1 cellular context compared by ENCODE assay signal in the genomic region with DNA sequence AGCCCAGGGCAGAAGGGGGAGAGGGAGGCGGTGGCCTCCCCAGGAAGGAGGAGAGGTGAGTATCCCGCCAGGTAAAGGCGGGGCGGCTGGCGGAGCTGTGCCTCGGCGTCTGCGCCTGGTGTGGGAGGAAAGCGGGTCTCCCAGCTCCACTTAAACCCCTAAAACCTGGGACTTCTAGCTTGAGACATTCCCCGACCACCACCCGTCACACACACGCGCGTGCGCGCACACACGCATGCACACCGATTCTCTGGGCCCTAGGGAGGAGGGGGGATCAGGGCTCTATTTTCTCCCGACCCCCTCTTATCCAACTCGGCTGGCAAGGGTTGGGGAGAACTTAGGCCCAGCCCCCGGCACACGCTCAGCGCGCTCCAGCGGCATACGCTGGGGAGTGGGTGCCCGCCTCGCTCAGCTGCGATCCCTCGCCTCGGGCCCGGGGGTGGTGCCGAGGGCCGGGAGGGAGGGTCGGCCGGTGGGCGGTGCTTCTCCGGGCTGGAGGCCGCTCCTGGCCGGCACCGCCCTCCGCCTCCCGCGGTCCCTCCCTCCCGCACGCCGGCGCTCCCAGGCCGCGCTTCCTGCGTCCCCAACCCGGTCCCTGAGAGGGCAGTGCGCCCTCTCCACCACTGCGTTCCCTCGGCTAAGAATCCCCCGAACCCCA.
TF ChIP-seq lines count a peak whose summit lies in the region.

A gene with protein sequence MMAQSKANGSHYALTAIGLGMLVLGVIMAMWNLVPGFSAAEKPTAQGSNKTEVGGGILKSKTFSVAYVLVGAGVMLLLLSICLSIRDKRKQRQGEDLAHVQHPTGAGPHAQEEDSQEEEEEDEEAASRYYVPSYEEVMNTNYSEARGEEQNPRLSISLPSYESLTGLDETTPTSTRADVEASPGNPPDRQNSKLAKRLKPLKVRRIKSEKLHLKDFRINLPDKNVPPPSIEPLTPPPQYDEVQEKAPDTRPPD (plus strand): TSS at position 564 of the 658 bp plus-strand sequence. CDS start 61,341 bp downstream, outside the sequence.

TF ChIP-seq in K562, 482 proteins besides CTCF, POLR2A, EP300 and RAD21 (continued from another document):
- TF ChIP-seq STAG1 (CRISPR knock-in tag; IDR thresholded peaks at IDR 0.05; ENCODE audit: borderline replicate concordance) (peak; percentile 9; the same call in 1 of the 2 replicates), ZNF274 (IDR thresholded peaks at IDR 0.05; ENCODE audit: borderline replicate concordance, low read depth, low read length) (no peak), GABPA (tag; conservative IDR thresholded peaks at IDR 0.05; ENCODE audit: low read depth) (0 out of 2 replicates have a peak, but pooled peaks have one; percentile 31), PCBP1 (IDR thresholded peaks at IDR 0.05; ENCODE audit: low read depth, low read length, poor library complexity, severe bottlenecking) (peak; percentile 37), KAT7 (CRISPR knock-in tag; IDR thresholded peaks at IDR 0.05; ENCODE audit: borderline replicate concordance) (0 out of 2 replicates have a peak, but pooled peaks have one; percentile 34), EZH2 (IDR thresholded peaks at IDR 0.05; ENCODE audit: borderline replicate concordance, low read depth, low read length) (peak; percentile 95; the same call in 1 of the 2 replicates), KLF10 (CRISPR knock-in tag; IDR thresholded peaks at IDR 0.05) (no peak), AFF4 (CRISPR knock-in tag; IDR thresholded peaks at IDR 0.05) (0 out of 2 replicates have a peak, but pooled peaks have one; percentile 55), ZFX (CRISPR knock-in tag; IDR thresholded peaks at IDR 0.05) (peak; percentile 42), ZNF3 (CRISPR knock-in tag; IDR thresholded peaks at IDR 0.05) (no peak)
- TF ChIP-seq, protein P1, sequence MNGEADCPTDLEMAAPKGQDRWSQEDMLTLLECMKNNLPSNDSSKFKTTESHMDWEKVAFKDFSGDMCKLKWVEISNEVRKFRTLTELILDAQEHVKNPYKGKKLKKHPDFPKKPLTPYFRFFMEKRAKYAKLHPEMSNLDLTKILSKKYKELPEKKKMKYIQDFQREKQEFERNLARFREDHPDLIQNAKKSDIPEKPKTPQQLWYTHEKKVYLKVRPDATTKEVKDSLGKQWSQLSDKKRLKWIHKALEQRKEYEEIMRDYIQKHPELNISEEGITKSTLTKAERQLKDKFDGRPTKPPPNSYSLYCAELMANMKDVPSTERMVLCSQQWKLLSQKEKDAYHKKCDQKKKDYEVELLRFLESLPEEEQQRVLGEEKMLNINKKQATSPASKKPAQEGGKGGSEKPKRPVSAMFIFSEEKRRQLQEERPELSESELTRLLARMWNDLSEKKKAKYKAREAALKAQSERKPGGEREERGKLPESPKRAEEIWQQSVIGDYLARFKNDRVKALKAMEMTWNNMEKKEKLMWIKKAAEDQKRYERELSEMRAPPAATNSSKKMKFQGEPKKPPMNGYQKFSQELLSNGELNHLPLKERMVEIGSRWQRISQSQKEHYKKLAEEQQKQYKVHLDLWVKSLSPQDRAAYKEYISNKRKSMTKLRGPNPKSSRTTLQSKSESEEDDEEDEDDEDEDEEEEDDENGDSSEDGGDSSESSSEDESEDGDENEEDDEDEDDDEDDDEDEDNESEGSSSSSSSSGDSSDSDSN (IDR thresholded peaks at IDR 0.05; ENCODE audit: borderline replicate concordance in 1 of 2, low read depth in 2 of 2, low read length in 2 of 2): 0 out of 4 replicates have a peak, but pooled peaks of 1 of the 2 experiments have one; percentile 13
